ENCODE assay signal across 8 cellular contexts in genomic region chr17:34254651-34255380, GRCh38. TPM values are rescaled to one million over a fixed set of nuclear protein-coding genes. Genes with fewer than 3 reads are reported as not detected.
DNase-seq lines count a peak whose midpoint lies in the region; ATAC-seq and TF ChIP-seq lines count a peak whose summit lies in the region.

TSS of gene CCL2 (plus strand) at chr17:34255285. CDS start at chr17:34255350, 65 bp downstream.

- H3K4me3 ChIP-seq in NB4 (ENCODE audit: low read depth, low read length), result peak within 1 kb of the TSS; percentile 29
- peak within 1 kb of the TSS; percentile 59 to 65 for H3K4me3 ChIP-seq in cardiac fibroblast (replicated peaks in 1 of 2; ENCODE audit: low read depth in 2 of 2, low read length in 2 of 2)

- CTCF ChIA-PET in activated CD8-positive, alpha-beta T cell treated with anti-CD3 and anti-CD28 coated beads, Interleukin-2, amount 10 ng/mL, durations not matched to agents 7 days and 5 days (lab: Charles Lee), result interaction anchor here (1.5 kb wide), 1 partner anchor 106 kb away, joined by 5 read pairs; no protein-coding TSS in a partner anchor

- no peaks in the 10 kb centered on the region for H3K36me3 Mint-ChIP-seq in stimulated activated naive B cell treated with anti-CD40 and anti-IgM and Interleukin-4, amounts not matched to agents 10 μg/mL and 1 μg/mL and 100 μg/mL, for 72 hours
- no peaks in the 10 kb centered on the region for H3K36me3 Mint-ChIP-seq in activated CD8-positive, alpha-beta T cell treated with anti-CD3 and anti-CD28 coated beads, Interleukin-2, amount 10 ng/mL, durations not matched to agents 7 days and 5 days (ENCODE audit: low read depth)

- TF ChIP-seq POLR2A in NB4 (IDR thresholded peaks at IDR 0.05; ENCODE audit: extremely low read depth, insufficient read length), result no peak

- POLR2A ChIA-PET in activated CD8-positive, alpha-beta T cell treated with anti-CD3 and anti-CD28 coated beads, Interleukin-2, amount 10 ng/mL, durations not matched to agents 7 days and 5 days (lab: Charles Lee), result no interaction called here

- peaks cover 26 to 40% of the 10 kb centered on the region in 2 donors for H3K4me1 Mint-ChIP-seq in stimulated activated naive B cell treated with anti-CD40 and anti-IgM and Interleukin-4, amounts not matched to agents 10 μg/mL and 1 μg/mL and 100 μg/mL, for 72 hours
- peaks cover 8% of the 10 kb centered on the region for H3K4me1 Mint-ChIP-seq in activated CD8-positive, alpha-beta T cell treated with anti-CD3 and anti-CD28 coated beads, Interleukin-2, amount 10 ng/mL, durations not matched to agents 7 days and 5 days (ENCODE audit: low read depth)

- TF ChIP-seq CTCF in NB4 (IDR thresholded peaks at IDR 0.05; ENCODE audit: low read depth, low read length) (no peak), cardiac fibroblast (IDR thresholded peaks at IDR 0.05; ENCODE audit: low read depth, low read length) (no peak)

- peaks cover 33 to 51% of the 10 kb centered on the region in 2 donors for H3K27me3 Mint-ChIP-seq in stimulated activated naive B cell treated with anti-CD40 and anti-IgM and Interleukin-4, amounts not matched to agents 10 μg/mL and 1 μg/mL and 100 μg/mL, for 72 hours
- H3K27me3 Mint-ChIP-seq in activated CD8-positive, alpha-beta T cell treated with anti-CD3 and anti-CD28 coated beads, Interleukin-2, amount 10 ng/mL, durations not matched to agents 7 days and 5 days (ENCODE audit: low read depth), result peaks cover 29% of the 10 kb centered on the region

- H3K9me3 Mint-ChIP-seq in stimulated activated naive B cell treated with anti-CD40 and anti-IgM and Interleukin-4, amounts not matched to agents 10 μg/mL and 1 μg/mL and 100 μg/mL, for 72 hours, result no peaks in the 10 kb centered on the region
- no peaks in the 10 kb centered on the region for H3K9me3 Mint-ChIP-seq in activated CD8-positive, alpha-beta T cell treated with anti-CD3 and anti-CD28 coated beads, Interleukin-2, amount 10 ng/mL, durations not matched to agents 7 days and 5 days (ENCODE audit: insufficient read depth)

- H3K4me3 Mint-ChIP-seq in stimulated activated naive B cell treated with anti-CD40 and anti-IgM and Interleukin-4, amounts not matched to agents 10 μg/mL and 1 μg/mL and 100 μg/mL, for 72 hours, result peak within 1 kb of the TSS; percentile 30 to 56
- no peak within 1 kb of the TSS for H3K4me3 Mint-ChIP-seq in activated CD8-positive, alpha-beta T cell treated with anti-CD3 and anti-CD28 coated beads, Interleukin-2, amount 10 ng/mL, durations not matched to agents 7 days and 5 days

- DNase-seq in AG08396 (ENCODE audit: low spot score), result peak; percentile 62
- peak; percentile 34 for DNase-seq in NB4 (ENCODE audit: low read depth)
- DNase-seq in cardiac fibroblast (ENCODE audit: low read depth in 2 of 2), result peak; percentile 88 to 95
- DNase-seq in iPS-NIHi7 (ENCODE audit: extremely low spot score), result peak; percentile 88
- DNase-seq in stimulated activated naive B cell treated with anti-CD40 and anti-IgM and Interleukin-4, amounts not matched to agents 10 μg/mL and 1 μg/mL and 100 μg/mL, for 72 hours, result no peak
- DNase-seq in activated CD8-positive, alpha-beta T cell treated with anti-CD3 and anti-CD28 coated beads, Interleukin-2, amount 10 ng/mL, durations not matched to agents 7 days and 5 days, result no peak
- DNase-seq in stimulated activated naive CD4-positive, alpha-beta T cell treated with Interleukin-2 at 50 U/mL for 16 hours (lab: John Stamatoyannopoulos, UW), result no peak
- no peak for DNase-seq in SIG-M5 (lab: John Stamatoyannopoulos, UW)

- ATAC-seq in stimulated activated naive B cell treated with anti-CD40 and anti-IgM and Interleukin-4, amounts not matched to agents 10 μg/mL and 1 μg/mL and 100 μg/mL, for 72 hours (replicated peaks), result peak; percentile 40 to 59
- ATAC-seq in activated CD8-positive, alpha-beta T cell treated with anti-CD3 and anti-CD28 coated beads, Interleukin-2, amount 10 ng/mL, durations not matched to agents 7 days and 5 days, result no peak

- no peak within 1 kb of the TSS for H3K27ac Mint-ChIP-seq in stimulated activated naive B cell treated with anti-CD40 and anti-IgM and Interleukin-4, amounts not matched to agents 10 μg/mL and 1 μg/mL and 100 μg/mL, for 72 hours
- no peak within 1 kb of the TSS for H3K27ac Mint-ChIP-seq in activated CD8-positive, alpha-beta T cell treated with anti-CD3 and anti-CD28 coated beads, Interleukin-2, amount 10 ng/mL, durations not matched to agents 7 days and 5 days

RNA-seq across cellular contexts. Expression of gene CCL2, which starts in this region (rescaled TPM):
- total RNA-seq in activated CD8-positive, alpha-beta T cell treated with anti-CD3 and anti-CD28 coated beads, Interleukin-2, amount 10 ng/mL, durations not matched to agents 7 days and 5 days, result not detected

Comparison
In these comparisons a context has a peak if more than half of its experiments do, and no peak if none do; other contexts are left out.
1. DNase-seq: peak in AG08396 (single experiment), NB4 (single experiment), cardiac fibroblast (2 of 2) and iPS-NIHi7 (single experiment); none in stimulated activated naive B cell treated with anti-CD40 and anti-IgM and Interleukin-4, amounts not matched to agents 10 μg/mL and 1 μg/mL and 100 μg/mL, for 72 hours (single experiment), activated CD8-positive, alpha-beta T cell treated with anti-CD3 and anti-CD28 coated beads, Interleukin-2, amount 10 ng/mL, durations not matched to agents 7 days and 5 days (single experiment), stimulated activated naive CD4-positive, alpha-beta T cell treated with Interleukin-2 at 50 U/mL for 16 hours (single experiment) and SIG-M5 (single experiment).